Comparison of ENCODE assay signal across 8 cellular contexts in genomic region chr22:31347251-31348008, GRCh38. TPM values are rescaled to one million over a fixed set of nuclear protein-coding genes. Genes with fewer than 3 reads are reported as not detected.
A peak's percentile ranks its signal among the peaks of the same experiment; 100 is the strongest.
DNase-seq lines count a peak whose midpoint lies in the region; ATAC-seq, FAIRE-seq and TF ChIP-seq lines count a peak whose summit lies in the region.

No MANE protein-coding gene starts in this region.

- peak; percentile 40; the same call in 1 of the 2 replicates for TF ChIP-seq POLR2A in GM12891 (IDR thresholded peaks at IDR 0.05; ENCODE audit: low read depth, low read length)

- ATAC-seq in GM21390 (IDR thresholded peaks at IDR 0.05; ENCODE audit: unreplicated experiment) (no peak), GM19463 (IDR thresholded peaks at IDR 0.05; ENCODE audit: unreplicated experiment) (no peak)

- H3K27me3 ChIP-seq in hepatocyte (no peaks in the 10 kb centered on the region), rectal smooth muscle tissue (ENCODE audit: control insufficient read depth, insufficient read depth, low read length) (no peaks in the 10 kb centered on the region)

- H3K4me3 ChIP-seq in hepatocyte, result peak overlapping the region; percentile 20
- peak overlapping the region; percentile 86 for H3K4me3 ChIP-seq in rectal smooth muscle tissue (ENCODE audit: low read length)

- DNase-seq in GM12891 (ENCODE audit: insufficient read length, low spot score), result peak; percentile 58
- peak; percentile 59 for DNase-seq in NCI-H1092 treated with DMSO at 0.1 percent for 48 hours (lab: John Stamatoyannopoulos, UW)
- peak; percentile 22 for DNase-seq in T-helper 22 cell (ENCODE audit: low read depth)
- DNase-seq in astrocyte of the hippocampus (ENCODE audit: low read depth, low spot score), result peak; percentile 82
- DNase-seq in hepatocyte (ENCODE audit: low spot score), result peak; percentile 85

- peaks cover 37% of the 10 kb centered on the region for H3K4me1 ChIP-seq in hepatocyte (ENCODE audit: insufficient read depth)
- H3K4me1 ChIP-seq in rectal smooth muscle tissue (ENCODE audit: control insufficient read depth, insufficient read depth, low read length), result peaks cover 18% of the 10 kb centered on the region

- peaks cover 45% of the 10 kb centered on the region for H3K79me2 ChIP-seq in hepatocyte

- 1% methylated on average over 48 of the region's 50 CpGs for WGBS in hepatocyte (ENCODE audit: low lambda C conversion rate, missing lambda C conversion rate)

- peak overlapping the region; percentile 94 for H3K27ac ChIP-seq in hepatocyte
- peak overlapping the region; percentile 89 for H3K27ac ChIP-seq in rectal smooth muscle tissue (ENCODE audit: low read depth, low read length)

- H2AFZ ChIP-seq in hepatocyte, result peak overlapping the region; percentile 74

- H3K9me3 ChIP-seq in hepatocyte (ENCODE audit: low read depth), result no peaks in the 10 kb centered on the region

- peak; percentile 90 for FAIRE-seq in GM12891 (lab: Jason Lieb, UNC)

- H3K36me3 ChIP-seq in hepatocyte (replicated peaks; ENCODE audit: insufficient read depth, low read depth) (no peaks in the 10 kb centered on the region), rectal smooth muscle tissue (ENCODE audit: control insufficient read depth, insufficient read depth, low read length) (no peaks in the 10 kb centered on the region)

- H3K4me2 ChIP-seq in hepatocyte, result peak overlapping the region; percentile 93

- H4K20me1 ChIP-seq in hepatocyte (ENCODE audit: insufficient read depth, poor library complexity, severe bottlenecking), result peaks cover 31% of the 10 kb centered on the region

- H3K9me2 ChIP-seq in hepatocyte (replicated peaks; ENCODE audit: insufficient read depth), result no peaks in the 10 kb centered on the region

- TF ChIP-seq CTCF in hepatocyte (IDR thresholded peaks at IDR 0.05; ENCODE audit: poor library complexity), result no peak

- peak overlapping the region; percentile 72 for H3K9ac ChIP-seq in rectal smooth muscle tissue (ENCODE audit: low read length)

TF ChIP-seq in GM12891, 5 proteins besides CTCF, POLR2A, EP300 and RAD21:
- TF ChIP-seq PAX5 (IDR thresholded peaks at IDR 0.05; ENCODE audit: insufficient read depth, low read length, severe bottlenecking) (peak; percentile 35), TAF1 (IDR thresholded peaks at IDR 0.05; ENCODE audit: low read depth, low read length) (no peak; the same call in 1 of the 2 replicates), POU2F2 (IDR thresholded peaks at IDR 0.05; ENCODE audit: low read depth, low read length) (peak; percentile 84; the same call in 1 of the 2 replicates)

RNA-seq across cellular contexts. Expression of gene PATZ1, which starts 1.3 kb away (rescaled TPM):
- polyA plus RNA-seq in GM12891 (2012; ENCODE audit: low read depth, missing spikeins), result 14.3 TPM
- total RNA-seq in hepatocyte, result 20.3 and 25.1 TPM in 2 replicates
- polyA plus RNA-seq in hepatocyte, result 18.2 and 23.8 TPM in 2 replicates

RNA-seq across cellular contexts. Expression of gene DRG1, which starts 52.0 kb away (rescaled TPM):
- polyA plus RNA-seq in GM12891 (2012; ENCODE audit: low read depth, missing spikeins), result 63.7 TPM
- 52.2 and 55.2 TPM in 2 replicates for total RNA-seq in hepatocyte
- 66.4 and 71.0 TPM in 2 replicates for polyA plus RNA-seq in hepatocyte

RNA-seq across cellular contexts. Expression of gene PIK3IP1, which starts 55.1 kb away (rescaled TPM):
- polyA plus RNA-seq in GM12891 (2012; ENCODE audit: low read depth, missing spikeins), result 5.3 TPM
- total RNA-seq in hepatocyte, result 17.9 and 22.2 TPM in 2 replicates
- 19.5 and 22.4 TPM in 2 replicates for polyA plus RNA-seq in hepatocyte

Comparison
In these comparisons a context has a peak if more than half of its experiments do, and no peak if none do; other contexts are left out.
1. DNase-seq: peak in every context shown above with its lines; median percentile 85 in hepatocyte; 82 in astrocyte of the hippocampus; 59 in NCI-H1092 treated with DMSO at 0.1 percent for 48 hours; 58 in GM12891; 22 in T-helper 22 cell.